Comparison of ENCODE assay signal across 9 cellular contexts in genomic region chr10:72693599-72693915, GRCh38. TPM values are rescaled to one million over a fixed set of nuclear protein-coding genes. Genes with fewer than 3 reads are reported as not detected.
A peak's percentile ranks its signal among the peaks of the same experiment; 100 is the strongest.
DNase-seq lines count a peak whose midpoint lies in the region; ATAC-seq, FAIRE-seq and TF ChIP-seq lines count a peak whose summit lies in the region.
"Had no signal": no experiment of that assay in that cellular context is flagged by ENCODE, and none has a peak within 500 bp of the region (broad histone marks: within the 10 kb centered on the region; RNA-seq: fewer than 3 reads in every experiment).

No MANE protein-coding gene starts in this region.

- no peak overlapping the region for H2BK5ac ChIP-seq in mesendoderm (ENCODE audit: low read length)

- H3K9me3 ChIP-seq in A549 = no peaks in the 10 kb centered on the region

- peaks cover 9% of the 10 kb centered on the region for H3K79me1 ChIP-seq in mesendoderm (ENCODE audit: low read length)

- no peak overlapping the region for H3K4ac ChIP-seq in mesendoderm (ENCODE audit: low read depth, low read length)

- H2BK120ac ChIP-seq in mesendoderm (ENCODE audit: low read depth, low read length) = no peak overlapping the region

- no peaks in the 10 kb centered on the region; the same call in 1 of the 2 replicates for H3K27me3 Mint-ChIP-seq in HFFc6 (ENCODE audit: insufficient read depth)

- TF ChIP-seq CTCF in A549 (IDR thresholded peaks at IDR 0.05) = no peak
- TF ChIP-seq CTCF in HFFc6 (IDR thresholded peaks at IDR 0.05) = no peak
- no peak for TF ChIP-seq CTCF in astrocyte of the spinal cord (IDR thresholded peaks at IDR 0.05; ENCODE audit: low read depth, low read length)

- H3K27me3 ChIP-seq in mesendoderm (ENCODE audit: insufficient read depth, low read length, poor library complexity) = no peaks in the 10 kb centered on the region

- peaks cover 62% of the 10 kb centered on the region for H3K4me1 ChIP-seq in A549
- peaks cover 3% of the 10 kb centered on the region for H3K4me1 ChIP-seq in mesendoderm (ENCODE audit: control insufficient read depth, low read depth, low read length)

- 70% methylated on average over 2 of the region's 2 CpGs for WGBS in A549 (ENCODE audit: missing lambda C conversion rate)
- WGBS in mesendoderm (ENCODE audit: extremely low coverage, insufficient coverage, low lambda C conversion rate) = no CpG with 5 or more reads among the region's 2 CpGs

- peak overlapping the region; percentile 80 for H3K4me3 ChIP-seq in A549
- H3K4me3 ChIP-seq in astrocyte of the spinal cord (ENCODE audit: low read depth, low read length) = peak overlapping the region; percentile 94
- no peak overlapping the region for H3K4me3 ChIP-seq in mesendoderm (ENCODE audit: low read length)

- H3K36me3 Mint-ChIP-seq in HFFc6 (ENCODE audit: low read depth) = no peaks in the 10 kb centered on the region

- in situ Hi-C loops in astrocyte of the spinal cord (cut with HindIII; ENCODE audit: low sequenced_read_pairs) = no loop called here

- ATAC-seq in A549 (no peak), HG02970 (IDR thresholded peaks at IDR 0.05; ENCODE audit: low FRiP score, unreplicated experiment) (no peak), HG03571 (IDR thresholded peaks at IDR 0.05; ENCODE audit: unreplicated experiment) (no peak)

- H3K9ac ChIP-seq in mesendoderm (ENCODE audit: low read length) = peak overlapping the region; percentile 81

- no peaks in the 10 kb centered on the region for H3K9me3 Mint-ChIP-seq in HFFc6

- H3K79me2 ChIP-seq in mesendoderm (ENCODE audit: control insufficient read depth, insufficient read depth, low read length) = peaks cover 40% of the 10 kb centered on the region

- H3K4me1 Mint-ChIP-seq in HFFc6 (ENCODE audit: low read depth) = peaks cover 53% of the 10 kb centered on the region

- no peak overlapping the region for H4K5ac ChIP-seq in mesendoderm (ENCODE audit: low read length)

- H2BK15ac ChIP-seq in mesendoderm (replicated peaks; ENCODE audit: low read depth) = no peak overlapping the region

- DNase-seq in A549 (ENCODE audit: low read depth in 1 of 2, low spot score in 1 of 2) = no peak
- DNase-seq in HFFc6 = no peak
- DNase-seq in astrocyte of the spinal cord (ENCODE audit: low read depth, low spot score) = no peak
- DNase-seq in mesendoderm = no peak
- no peak for DNase-seq in SK-N-DZ (ENCODE audit: low spot score)
- no peak for DNase-seq in NK-92 treated with Interleukin-12 subunit alpha and Interleukin-12 subunit beta, amount 100 ng/mL, for 24 hours (lab: John Stamatoyannopoulos, UW)

- TF ChIP-seq POLR2A in A549 (IDR thresholded peaks at IDR 0.05; ENCODE audit: low read length) = no peak

- peak overlapping the region; percentile 49 for H3K27ac Mint-ChIP-seq in HFFc6

- no peak overlapping the region for H3K23ac ChIP-seq in mesendoderm (ENCODE audit: low read length)

- no peaks in the 10 kb centered on the region for H3K36me3 ChIP-seq in mesendoderm (ENCODE audit: control insufficient read depth, insufficient read depth, low read length)

- peak overlapping the region; percentile 93 for H3K4me3 Mint-ChIP-seq in HFFc6

- FAIRE-seq in A549 (lab: Jason Lieb, UNC) = no peak
- FAIRE-seq: islet of Langerhans had no signal

- no peak for TF ChIP-seq EP300 in A549 (IDR thresholded peaks at IDR 0.05)

- no peak for TF ChIP-seq RAD21 in A549 (conservative IDR thresholded peaks at IDR 0.05 in 1 of 2, IDR thresholded peaks at IDR 0.05 in 1 of 2)

- H3K18ac ChIP-seq in mesendoderm (ENCODE audit: low read length) = no peak overlapping the region

- H4K8ac ChIP-seq in mesendoderm (ENCODE audit: low read depth, low read length) = no peak overlapping the region

- no peak overlapping the region for H3K56ac ChIP-seq in mesendoderm (ENCODE audit: low read length)

- H3K4me2 ChIP-seq in A549 (peak overlapping the region; percentile 86), mesendoderm (ENCODE audit: low read length) (peak overlapping the region; percentile 97)

- POLR2A ChIA-PET in A549 (lab: Yijun Ruan, JAX) = interaction anchor here (1.5 to 2.3 kb wide), 3 partner anchors 68 to 330 kb away, joined by 5 to 11 read pairs (median 7); partner anchors contain the start of gene MICU1

- CTCF ChIA-PET in A549 (lab: Yijun Ruan, JAX) = interaction anchor here (0.7 to 7.6 kb wide), 20 partner anchors 8 to 329 kb away, joined by 3 to 85 read pairs (median 4); partner anchors contain the start of gene MICU1

- H3K27ac ChIP-seq in A549 (peak overlapping the region; percentile 96 to 99; a peak in 5 of 6 replicates), mesendoderm (ENCODE audit: low read depth, low read length) (no peak overlapping the region)

- no peak overlapping the region for H2AK5ac ChIP-seq in mesendoderm (ENCODE audit: low read length)

TF ChIP-seq in A549, 52 proteins besides CTCF, POLR2A, EP300 and RAD21:
- no peak for TF ChIP-seq HEYL (CRISPR knock-in tag; IDR thresholded peaks at IDR 0.05)
- TF ChIP-seq JUNB (IDR thresholded peaks at IDR 0.05) = no peak
- no peak for TF ChIP-seq FOXS1 (CRISPR knock-in tag; IDR thresholded peaks at IDR 0.05)
- TF ChIP-seq HES2 (IDR thresholded peaks at IDR 0.05) = no peak
- no peak for TF ChIP-seq RARB (CRISPR knock-in tag; IDR thresholded peaks at IDR 0.05)
- TF ChIP-seq BHLHE40 (IDR thresholded peaks at IDR 0.05; ENCODE audit: low read depth, low read length) = no peak
- no peak for TF ChIP-seq PHF8 (IDR thresholded peaks at IDR 0.05; ENCODE audit: borderline replicate concordance, low read depth)
- no peak for TF ChIP-seq REST (IDR thresholded peaks at IDR 0.05)
- TF ChIP-seq NR3C1 (IDR thresholded peaks at IDR 0.05) = no peak
- no peak for TF ChIP-seq EHF (CRISPR knock-in tag; IDR thresholded peaks at IDR 0.05)
- TF ChIP-seq GATA3 (IDR thresholded peaks at IDR 0.05; ENCODE audit: borderline replicate concordance) = no peak
- TF ChIP-seq CHD2 (IDR thresholded peaks at IDR 0.05; ENCODE audit: low read length, partially characterized antibody) = no peak
- TF ChIP-seq CEBPB (IDR thresholded peaks at IDR 0.05) = no peak
- TF ChIP-seq JUN (IDR thresholded peaks at IDR 0.05) = no peak
- TF ChIP-seq SREBF2 (IDR thresholded peaks at IDR 0.05) = no peak
- TF ChIP-seq TP53 (CRISPR knock-in tag; IDR thresholded peaks at IDR 0.05) = no peak
- TF ChIP-seq MAZ (IDR thresholded peaks at IDR 0.05; ENCODE audit: borderline replicate concordance, low read depth, low read length) = no peak

RNA-seq across cellular contexts. Expression of gene MCU, which starts 1.6 kb away (rescaled TPM):
- polyA plus RNA-seq in A549 (2011; rRNA removed) (221 and 226 TPM in 2 replicates), A549 (2017; fragmentation: RNase III; extraction: RNeasy Plus Mini Kit Qiagen cat#74134 plus additional on column Dnase treatment) (40.3 to 44.0 TPM (median 42.2 TPM) in 3 replicates)
- polyA plus RNA-seq in A549 (2012; cell fraction: cytosol; rRNA removed) = 42.6 and 47.1 TPM in 2 replicates
- 40.7 and 48.6 TPM in 2 replicates for polyA plus RNA-seq in A549 (2012; cell fraction: nucleus; rRNA removed)
- 131 and 156 TPM in 2 replicates for polyA minus RNA-seq in A549 (2011; rRNA and poly(A)+ RNA removed)
- total RNA-seq in HFFc6 (2021; fragmentation: NEBNext Ultra II Directional; extraction: Animal tissue kit (Norgen Biotek cat#: 25700)) = 10 to 100 TPM; 28.3 to 36.2 (median 32.3) TPM
- 30.9 TPM for polyA plus RNA-seq in mesendoderm (2013, experiment 1 of 2)
- 32.3 TPM for polyA plus RNA-seq in mesendoderm (2013, experiment 2 of 2)
- 21.2 and 25.6 TPM in 2 replicates for polyA plus RNA-seq in SK-N-DZ (2014; cell fraction: cytosol; rRNA removed)
- polyA plus RNA-seq in SK-N-DZ (2014; cell fraction: nucleus; rRNA removed) = 16.0 and 21.6 TPM in 2 replicates
